ENCODE assay signal across 8 cellular contexts in the genomic region with DNA sequence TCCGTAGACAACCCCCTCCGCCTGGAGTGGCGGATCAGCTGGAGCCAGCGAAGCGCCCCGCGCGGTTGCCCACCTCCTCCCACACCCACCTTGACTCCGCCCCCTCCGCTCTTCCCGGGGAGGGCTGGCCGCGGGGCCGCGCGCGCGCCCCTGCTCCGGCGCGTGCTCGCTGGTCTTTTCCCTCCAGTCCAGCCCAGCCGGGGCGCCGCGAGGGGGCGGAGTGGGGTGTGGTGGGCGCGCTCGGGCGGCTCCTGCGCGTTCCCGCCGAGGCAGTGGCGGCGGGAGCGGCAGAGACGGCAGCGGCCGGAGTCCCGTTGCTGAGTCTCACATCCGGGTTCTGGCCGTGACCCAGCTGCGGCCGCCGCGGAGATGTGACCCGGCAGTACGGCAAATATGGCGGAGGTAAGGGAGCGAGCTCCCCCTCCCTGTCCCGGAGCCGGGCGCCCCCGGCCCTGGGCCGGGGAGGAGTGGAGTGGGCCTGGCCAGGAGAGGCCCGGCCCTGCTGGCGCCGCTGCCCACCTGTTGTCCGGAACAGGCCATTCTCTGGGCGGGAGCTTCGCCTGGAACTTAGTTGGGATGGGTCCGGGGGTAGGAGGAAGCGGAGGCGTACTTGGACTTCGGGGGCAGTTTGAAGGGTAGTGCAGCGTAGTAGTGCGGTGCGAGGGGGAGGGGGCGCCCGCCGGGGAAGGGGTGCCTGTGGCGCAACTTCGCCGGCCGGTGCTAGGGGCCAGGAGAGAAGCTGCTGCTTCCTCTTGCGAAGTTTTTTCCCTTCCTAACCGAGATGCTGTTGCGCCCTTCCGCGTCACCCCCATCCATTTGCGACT. TPM values are rescaled to one million over a fixed set of nuclear protein-coding genes. Genes with fewer than 3 reads are reported as not detected.
DNase-seq lines count a peak whose midpoint lies in the region; TF ChIP-seq lines count a peak whose summit lies in the region.

No MANE protein-coding gene starts in this region.

- 0 to 1% (median 0%) methylated on average over 29 to 83 of the region's 83 CpGs for WGBS in stomach, 5 donors

- H3K9me3 ChIP-seq in HAP-1 = no peaks in the 10 kb centered on the region
- no peaks in the 10 kb centered on the region for H3K9me3 ChIP-seq in neural progenitor cell (ENCODE audit: low read depth)
- H3K9me3 ChIP-seq in stomach = no peaks in the 10 kb centered on the region

- H3F3A ChIP-seq in neural progenitor cell (ENCODE audit: low read depth) = peaks cover 40% of the 10 kb centered on the region

- H2AFZ ChIP-seq in neural progenitor cell (replicated peaks) = peak overlapping the region; percentile 40

- DNase-seq in GF-D8 (lab: John Stamatoyannopoulos, UW) (peak; percentile 86), HAP-1 (ENCODE audit: low spot score in 2 of 2) (peak; percentile 85 to 96), M059J (ENCODE audit: low read depth) (peak; percentile 93), SHP77 (lab: John Stamatoyannopoulos, UW) (peak; percentile 89 to 91), foreskin fibroblast (peak; percentile 96 to 99), neural progenitor cell (ENCODE audit: low spot score) (peak; percentile 97), stomach (peak; percentile 96)
- DNase-seq in activated gamma-delta T cell treated with anti-CD3 and anti-CD28 coated beads, Interleukin-2, amount 50 U/mL, for 16 hours (ENCODE audit: low read depth) = peak; percentile 89

- H3K27ac ChIP-seq in neural progenitor cell (peak overlapping the region; percentile 74), stomach (peak overlapping the region; percentile 98 to 100 (median 99))

- peak overlapping the region; percentile 99 for H3K4me2 ChIP-seq in neural progenitor cell

- TF ChIP-seq CTCF in foreskin fibroblast (IDR thresholded peaks at IDR 0.05; ENCODE audit: low read depth, low read length) = peak; percentile 20
- TF ChIP-seq CTCF in neural progenitor cell (IDR thresholded peaks at IDR 0.05) = peak; percentile 38
- peak in 4 of 7 experiments; percentile 25 to 71 (median 32) for TF ChIP-seq CTCF in stomach (IDR thresholded peaks at IDR 0.05)

- TF ChIP-seq EP300 in stomach (IDR thresholded peaks at IDR 0.05) = no peak

- no peak overlapping the region for H3K27ac Mint-ChIP-seq in neural progenitor cell

- TF ChIP-seq POLR2A in stomach (IDR thresholded peaks at IDR 0.05) = peak in 2 of 4 donors; percentile 51 to 58

- H3K4me1 Mint-ChIP-seq in neural progenitor cell = peaks cover 43% of the 10 kb centered on the region

- peak overlapping the region; percentile 78 for H3K4me3 ChIP-seq in HAP-1
- peak overlapping the region; percentile 88 to 93 for H3K4me3 ChIP-seq in foreskin fibroblast (ENCODE audit: low read depth in 1 of 2, low read length in 2 of 2)
- H3K4me3 ChIP-seq in neural progenitor cell = peak overlapping the region; percentile 90
- H3K4me3 ChIP-seq in stomach = peak overlapping the region; percentile 71 to 89 (median 86)

- H3K9me3 Mint-ChIP-seq in neural progenitor cell = no peaks in the 10 kb centered on the region

- in situ Hi-C loops in HAP-1 (cut with MboI; ENCODE audit: low sequenced_read_pairs) = no loop called here

- no peaks in the 10 kb centered on the region for H3K36me3 ChIP-seq in HAP-1 (replicated peaks)
- H3K36me3 ChIP-seq in neural progenitor cell = peaks cover 1% of the 10 kb centered on the region
- no peaks in the 10 kb centered on the region for H3K36me3 ChIP-seq in stomach

- H3K36me3 Mint-ChIP-seq in neural progenitor cell = peaks cover 2% of the 10 kb centered on the region

- H3K4me1 ChIP-seq in HAP-1 = peaks cover 47% of the 10 kb centered on the region
- peaks cover 32% of the 10 kb centered on the region for H3K4me1 ChIP-seq in neural progenitor cell
- H3K4me1 ChIP-seq in stomach = peaks cover 28 to 70% (median 59%) of the 10 kb centered on the region in 4 donors

- peaks cover 25% of the 10 kb centered on the region for H4K20me1 ChIP-seq in neural progenitor cell (ENCODE audit: low read depth)

- intact Hi-C loops in stomach (cut with DNase I; ENCODE audit: low total_unique reads) = no loop called here

- peak overlapping the region; percentile 94 for H3K4me3 Mint-ChIP-seq in neural progenitor cell

- H3K27me3 Mint-ChIP-seq in neural progenitor cell (ENCODE audit: insufficient read depth, low read depth) = no peaks in the 10 kb centered on the region

- peaks cover 84% of the 10 kb centered on the region for H3K79me2 ChIP-seq in neural progenitor cell (ENCODE audit: low read depth)

- H3K27me3 ChIP-seq in HAP-1 (ENCODE audit: low read depth) = no peaks in the 10 kb centered on the region
- H3K27me3 ChIP-seq in neural progenitor cell = no peaks in the 10 kb centered on the region
- H3K27me3 ChIP-seq in stomach = no peaks in the 10 kb centered on the region

- H3K9ac ChIP-seq in neural progenitor cell = peak overlapping the region; percentile 71

RNA-seq across cellular contexts. Expression of a gene that starts 5.4 kb away (rescaled TPM):
- 20.2 and 26.3 TPM in 2 replicates for total RNA-seq in M059J (2014; rRNA removed; shearing (Covaris generic))
- total RNA-seq in neural progenitor cell (ENCODE audit: low replicate concordance) (31.3 and 43.5 TPM in 2 replicates), stomach (10 to 100 TPM in 4 of 5 donors, 1 to 10 TPM in 1; 6.4 to 57.6 (median 34.1) TPM)
- 10 to 100 TPM; 11.0 to 25.1 (median 12.7) TPM for polyA plus RNA-seq in stomach

RNA-seq across cellular contexts. Expression of a gene that starts 5.6 kb away (rescaled TPM):
- 4.3 and 5.9 TPM in 2 replicates for total RNA-seq in M059J (2014; rRNA removed; shearing (Covaris generic))
- 2.7 and 3.2 TPM in 2 replicates for total RNA-seq in neural progenitor cell (ENCODE audit: low replicate concordance)
- total RNA-seq in stomach = 1 to 10 TPM in 4 of 5 donors, not detected in 1; 6.2 to 9.5 (median 8.0) TPM
- polyA plus RNA-seq in stomach = 1 to 10 TPM in 2 of 3 donors, under 1 TPM in 1; 0.44 to 2.4 (median 2.1) TPM

Comparison
In these comparisons a context has a peak if more than half of its experiments do, and no peak if none do; other contexts are left out.
1. Peak in every context shown above with its lines: DNase-seq, H3K4me3 ChIP-seq and H3K27ac ChIP-seq.